In genomic region chr19:18846862-18847515, GRCh38 we compare ENCODE assay signal across 9 cellular contexts. TPM values are rescaled to one million over a fixed set of nuclear protein-coding genes. Genes with fewer than 3 reads are reported as not detected.
DNase-seq lines count a peak whose midpoint lies in the region; ATAC-seq, FAIRE-seq and TF ChIP-seq lines count a peak whose summit lies in the region.
"Had no signal": no experiment of that assay in that cellular context is flagged by ENCODE, and none has a peak within 500 bp of the region (broad histone marks: within the 10 kb centered on the region; RNA-seq: fewer than 3 reads in every experiment).

No MANE protein-coding gene starts in this region.

- H3K27me3 ChIP-seq in CD8-positive, alpha-beta T cell (ENCODE audit: insufficient read depth, low read length) = no peaks in the 10 kb centered on the region
- H3K27me3 ChIP-seq in gastroesophageal sphincter (no peaks in the 10 kb centered on the region), pancreas (no peaks in the 10 kb centered on the region), tibial nerve (no peaks in the 10 kb centered on the region)

- TF ChIP-seq POLR2A in gastroesophageal sphincter (IDR thresholded peaks at IDR 0.05) (no peak), tibial nerve (IDR thresholded peaks at IDR 0.05) (no peak)

- peaks cover 38% of the 10 kb centered on the region for H3K36me3 ChIP-seq in CD8-positive, alpha-beta T cell (ENCODE audit: insufficient read depth, low read length)
- peaks cover 0 to 37% of the 10 kb centered on the region in 2 donors for H3K36me3 ChIP-seq in gastroesophageal sphincter
- H3K36me3 ChIP-seq in pancreas = peaks cover 0 to 18% (median 14%) of the 10 kb centered on the region in 3 donors
- H3K36me3 ChIP-seq in tibial nerve = peaks cover 0 to 28% (median 12%) of the 10 kb centered on the region in 3 donors

- TF ChIP-seq EP300 in gastroesophageal sphincter (IDR thresholded peaks at IDR 0.05) (no peak), tibial nerve (IDR thresholded peaks at IDR 0.05) (peak in 1 of 2 donors; percentile 51)

- peak; percentile 78 for TF ChIP-seq CTCF in CD8-positive, alpha-beta T cell (IDR thresholded peaks at IDR 0.05)
- peak; percentile 94 for TF ChIP-seq CTCF in RWPE1 (conservative IDR thresholded peaks at IDR 0.05; ENCODE audit: low read depth)
- TF ChIP-seq CTCF in gastroesophageal sphincter (IDR thresholded peaks at IDR 0.05) = peak in 3 of 4 experiments; percentile 83 to 93 (median 92)
- TF ChIP-seq CTCF in pancreas (IDR thresholded peaks at IDR 0.05) = peak; percentile 44 to 78 (median 65)
- peak; percentile 81 to 91 (median 82) for TF ChIP-seq CTCF in tibial nerve (IDR thresholded peaks at IDR 0.05)

- CTCF ChIA-PET in CD8-positive, alpha-beta T cell (lab: Charles Lee) = interaction anchor here (0.6 to 9.3 kb wide), 40 partner anchors 9 to 403 kb away, joined by 3 to 126 read pairs (median 4); partner anchors contain the start of genes ELL, REX1BD, UBA52 and UPF1
- CTCF ChIA-PET in RWPE1 (lab: Yijun Ruan, JAX) = interaction anchor here (0.5 to 2.4 kb wide), 19 partner anchors 11 to 638 kb away, joined by 3 to 24 read pairs (median 4); partner anchors contain the start of gene CRLF1
- CTCF ChIA-PET in activated naive CD4-positive, alpha-beta T cell treated with anti-CD3 and anti-CD28 coated beads, Interleukin-2, amount 10 ng/mL, durations not matched to agents 7 days and 5 days (lab: Charles Lee) = interaction anchor here (0.5 to 2.6 kb wide), 23 partner anchors 9 to 436 kb away, joined by 3 to 12 read pairs (median 4); partner anchors contain the start of genes COPE, DDX49, ELL and UPF1

- H3K4me3 ChIP-seq in CD8-positive, alpha-beta T cell (ENCODE audit: low read depth, low read length) = no peak overlapping the region
- H3K4me3 ChIP-seq in gastroesophageal sphincter = no peak overlapping the region
- no peak overlapping the region for H3K4me3 ChIP-seq in pancreas
- no peak overlapping the region for H3K4me3 ChIP-seq in tibial nerve

- H3K4me1 Mint-ChIP-seq in CD8-positive, alpha-beta T cell (ENCODE audit: low read depth) = peaks cover 56% of the 10 kb centered on the region
- peaks cover 55% of the 10 kb centered on the region for H3K4me1 Mint-ChIP-seq in activated naive CD4-positive, alpha-beta T cell treated with anti-CD3 and anti-CD28 coated beads, Interleukin-2, amount 10 ng/mL, durations not matched to agents 7 days and 5 days

- peak; percentile 37 to 78 (median 72) for DNase-seq in CD8-positive, alpha-beta T cell
- DNase-seq in RWPE1 (ENCODE audit: low spot score) (peak; percentile 67), pancreas (peak; percentile 65 to 87 (median 78)), tibial nerve (ENCODE audit: low spot score in 2 of 2) (peak; percentile 66 to 83), NCI-H2029 treated with DMSO at 0.1 percent for 48 hours (lab: John Stamatoyannopoulos, UW) (no peak)
- peak; percentile 79 for DNase-seq in activated naive CD4-positive, alpha-beta T cell treated with anti-CD3 and anti-CD28 coated beads, Interleukin-2, amount 10 ng/mL, durations not matched to agents 7 days and 5 days

- peaks cover 40% of the 10 kb centered on the region for H3K4me1 ChIP-seq in CD8-positive, alpha-beta T cell (ENCODE audit: insufficient read depth, low read length)
- H3K4me1 ChIP-seq in gastroesophageal sphincter = peaks cover 0 to 100% (median 53%) of the 10 kb centered on the region in 3 donors
- H3K4me1 ChIP-seq in pancreas = peaks cover 0 to 18% (median 6%) of the 10 kb centered on the region in 3 donors
- H3K4me1 ChIP-seq in tibial nerve = peaks cover 0 to 91% (median 44%) of the 10 kb centered on the region in 4 donors

- FAIRE-seq in pancreas (lab: Jason Lieb, UNC) = no peak

- no peaks in the 10 kb centered on the region for H3K27me3 Mint-ChIP-seq in CD8-positive, alpha-beta T cell (ENCODE audit: low read depth)
- H3K27me3 Mint-ChIP-seq in activated naive CD4-positive, alpha-beta T cell treated with anti-CD3 and anti-CD28 coated beads, Interleukin-2, amount 10 ng/mL, durations not matched to agents 7 days and 5 days = no peaks in the 10 kb centered on the region

- H3K36me3 Mint-ChIP-seq in CD8-positive, alpha-beta T cell = peaks cover 58% of the 10 kb centered on the region
- peaks cover 36% of the 10 kb centered on the region for H3K36me3 Mint-ChIP-seq in activated naive CD4-positive, alpha-beta T cell treated with anti-CD3 and anti-CD28 coated beads, Interleukin-2, amount 10 ng/mL, durations not matched to agents 7 days and 5 days

- WGBS in gastroesophageal sphincter (ENCODE audit: low coverage in 1 of 2), 2 donors = 46 to 100% methylated on average over 1 to 6 of the region's 18 CpGs
- WGBS in pancreas, 2 donors = 53 to 56% methylated on average over 18 of the region's 18 CpGs
- WGBS in tibial nerve, 2 donors = 47 to 54% methylated on average over 18 of the region's 18 CpGs

- POLR2A ChIA-PET in CD8-positive, alpha-beta T cell (lab: Charles Lee) = interaction anchor here (0.9 to 1.4 kb wide), 4 partner anchors 15 to 257 kb away, joined by 3 to 6 read pairs (median 4); partner anchors contain the start of gene UPF1
- POLR2A ChIA-PET in RWPE1 (lab: Yijun Ruan, JAX; ENCODE audit: low non-redundant PET) = interaction anchor here (0.8 kb wide), 1 partner anchor 258 kb away, joined by 3 read pairs; the partner anchor contains the start of gene REX1BD

- no peaks in the 10 kb centered on the region for H3K9me3 ChIP-seq in CD8-positive, alpha-beta T cell (ENCODE audit: low read length)
- H3K9me3 ChIP-seq in gastroesophageal sphincter (no peaks in the 10 kb centered on the region), pancreas (no peaks in the 10 kb centered on the region), tibial nerve (no peaks in the 10 kb centered on the region)

- peak overlapping the region; percentile 36 for H3K4me3 Mint-ChIP-seq in CD8-positive, alpha-beta T cell
- H3K4me3 Mint-ChIP-seq in activated naive CD4-positive, alpha-beta T cell treated with anti-CD3 and anti-CD28 coated beads, Interleukin-2, amount 10 ng/mL, durations not matched to agents 7 days and 5 days = no peak overlapping the region

- no peak overlapping the region for H3K27ac ChIP-seq in CD8-positive, alpha-beta T cell (ENCODE audit: low read depth, low read length)
- H3K27ac ChIP-seq in RWPE1 (peak overlapping the region; percentile 57), gastroesophageal sphincter (peak overlapping the region in 3 of 4 donors; percentile 76 to 81 (median 78)), pancreas (peak overlapping the region in 2 of 4 donors; percentile 0 to 45), tibial nerve (peak overlapping the region in 3 of 4 donors; percentile 7 to 53 (median 52))

- intact Hi-C loops in CD8-positive, alpha-beta T cell (cut with DNase I, micrococcal nuclease) = loop anchor here (1.0 to 5.0 kb wide), 6 partner anchors 253 to 396 kb away; partner anchors contain the start of gene ELL (in 1 of the 2)
- intact Hi-C loops in pancreas (cut with DNase I) = loop anchor here in 1 of 3 donors (5.0 to 10.0 kb wide), 2 partner anchors 250 to 402 kb away; no protein-coding TSS in a partner anchor

- H3K9me3 Mint-ChIP-seq in CD8-positive, alpha-beta T cell = no peaks in the 10 kb centered on the region
- no peaks in the 10 kb centered on the region for H3K9me3 Mint-ChIP-seq in activated naive CD4-positive, alpha-beta T cell treated with anti-CD3 and anti-CD28 coated beads, Interleukin-2, amount 10 ng/mL, durations not matched to agents 7 days and 5 days

- H3K27ac Mint-ChIP-seq in CD8-positive, alpha-beta T cell = no peak overlapping the region
- peak overlapping the region; percentile 68 for H3K27ac Mint-ChIP-seq in activated naive CD4-positive, alpha-beta T cell treated with anti-CD3 and anti-CD28 coated beads, Interleukin-2, amount 10 ng/mL, durations not matched to agents 7 days and 5 days

- ATAC-seq in CD8-positive, alpha-beta T cell = peak; percentile 65
- ATAC-seq in HG02798 (IDR thresholded peaks at IDR 0.05; ENCODE audit: poor library complexity, unreplicated experiment) (peak; percentile 51), gastroesophageal sphincter (peak; percentile 88), pancreas (peak; percentile 74 to 91 (median 90))

RNA-seq across cellular contexts. Expression of gene UPF1, which starts 15.2 kb away (rescaled TPM):
- 100 to 1,000 TPM; 157 to 175 TPM for total RNA-seq in CD8-positive, alpha-beta T cell
- total RNA-seq in gastroesophageal sphincter (10 to 100 TPM; 53.6 to 92.2 (median 59.9) TPM), pancreas (10 to 100 TPM; 26.3 to 54.4 (median 33.4) TPM), tibial nerve (100 to 1,000 TPM in 1 of 4 donors, 10 to 100 TPM in 3; 75.6 to 117 (median 87.9) TPM)
- 10 to 100 TPM; 44.1 to 50.7 TPM for polyA plus RNA-seq in pancreas

RNA-seq across cellular contexts. Expression of gene CERS1, which starts 49.0 kb away (rescaled TPM):
- total RNA-seq in CD8-positive, alpha-beta T cell = not detected
- total RNA-seq in gastroesophageal sphincter (1 to 10 TPM in 1 of 4 donors, under 1 TPM in 2, not detected in 1; 0.73 to 1.3 (median 0.81) TPM), pancreas (under 1 TPM; 0.16 to 0.75 (median 0.33) TPM), tibial nerve (10 to 100 TPM in 3 of 4 donors, 1 to 10 TPM in 1; 7.0 to 14.9 (median 13.4) TPM)
- 1 to 10 TPM; 1.7 to 8.3 TPM for polyA plus RNA-seq in pancreas
- total RNA-seq: T-helper 2 cell treated with Interferon-gamma antibody and Interleukin-4, amounts not matched to agents 100 ng/mL and 5 ng/mL, for 36 hours had no signal

RNA-seq across cellular contexts. Expression of gene COMP, which starts 55.9 kb away (rescaled TPM):
- total RNA-seq in CD8-positive, alpha-beta T cell = not detected
- total RNA-seq in gastroesophageal sphincter (1 to 10 TPM in 1 of 4 donors, under 1 TPM in 3; 0.40 to 4.4 (median 0.50) TPM), pancreas (1 to 10 TPM in 2 of 6 donors, under 1 TPM in 4; 0.05 to 3.7 (median 0.59) TPM), tibial nerve (100 to 1,000 TPM in 1 of 4 donors, 10 to 100 TPM in 3; 14.0 to 117 (median 25.3) TPM)
- under 1 TPM; 0.23 to 0.49 TPM for polyA plus RNA-seq in pancreas
- total RNA-seq: T-helper 2 cell treated with Interferon-gamma antibody and Interleukin-4, amounts not matched to agents 100 ng/mL and 5 ng/mL, for 36 hours had no signal
